Comparison of ENCODE assay signal across 1 cellular context in genomic region chr7:2451171-2452073, GRCh38.
TF ChIP-seq lines count a peak whose summit lies in the region.

No MANE protein-coding gene starts in this region.

TF ChIP-seq in HepG2, 621 proteins besides CTCF, POLR2A, EP300 and RAD21 (continued from another document and continues in another):
- no peak for TF ChIP-seq FUBP1 (CRISPR knock-in tag; IDR thresholded peaks at IDR 0.05; ENCODE audit: borderline replicate concordance)
- peak; percentile 92; the same call in 1 of the 2 replicates for TF ChIP-seq ZNF296 (CRISPR knock-in tag; conservative IDR thresholded peaks at IDR 0.05)
- TF ChIP-seq KDM2A (CRISPR knock-in tag; IDR thresholded peaks at IDR 0.05; ENCODE audit: borderline replicate concordance, low read depth), result peak; percentile 85
- TF ChIP-seq ZNF768 (CRISPR knock-in tag; IDR thresholded peaks at IDR 0.05), result peak; percentile 39; the same call in 1 of the 2 replicates
- TF ChIP-seq RBAK (CRISPR knock-in tag; IDR thresholded peaks at IDR 0.05), result peak; percentile 29; the same call in 1 of the 2 replicates
- no peak for TF ChIP-seq ZBTB1 (CRISPR knock-in tag; IDR thresholded peaks at IDR 0.05; ENCODE audit: borderline replicate concordance)
- TF ChIP-seq MED8 (CRISPR knock-in tag; IDR thresholded peaks at IDR 0.05; ENCODE audit: insufficient replicate concordance), result no peak
- TF ChIP-seq MTA1 (CRISPR knock-in tag; IDR thresholded peaks at IDR 0.05; ENCODE audit: borderline replicate concordance), result peak; percentile 52; the same call in 1 of the 2 replicates
- TF ChIP-seq HDAC1 (CRISPR knock-in tag; IDR thresholded peaks at IDR 0.05), result peak; percentile 50; the same call in 1 of the 2 replicates
- TF ChIP-seq ZMYM2 (CRISPR knock-in tag; IDR thresholded peaks at IDR 0.05), result 0 out of 2 replicates have a peak, but pooled peaks have one; percentile 61
- no peak for TF ChIP-seq SMARCC2 (IDR thresholded peaks at IDR 0.05)
- TF ChIP-seq SP2 (CRISPR knock-in tag; IDR thresholded peaks at IDR 0.05), result no peak
- 0 out of 2 replicates have a peak, but pooled peaks have one; percentile 19 for TF ChIP-seq KLF6 (CRISPR knock-in tag; IDR thresholded peaks at IDR 0.05)
- no peak for TF ChIP-seq TOE1 (CRISPR knock-in tag; IDR thresholded peaks at IDR 0.05)
- TF ChIP-seq ZNF570 (CRISPR knock-in tag; IDR thresholded peaks at IDR 0.05; ENCODE audit: borderline replicate concordance), result no peak
- no peak for TF ChIP-seq BRCA1 (CRISPR knock-in tag; IDR thresholded peaks at IDR 0.05)
- peak; percentile 61 for TF ChIP-seq ZBTB7B (CRISPR knock-in tag; IDR thresholded peaks at IDR 0.05)
- TF ChIP-seq RFX5 (IDR thresholded peaks at IDR 0.05; ENCODE audit: low read depth, low read length), result no peak
- no peak for TF ChIP-seq ZNF672 (CRISPR knock-in tag; IDR thresholded peaks at IDR 0.05)
- TF ChIP-seq ZNF451 (CRISPR knock-in tag; IDR thresholded peaks at IDR 0.05), result peak; percentile 49; the same call in 1 of the 2 replicates
- 0 out of 2 replicates have a peak, but pooled peaks have one; percentile 8 for TF ChIP-seq MIXL1 (CRISPR knock-in tag; IDR thresholded peaks at IDR 0.05)
- TF ChIP-seq ZNF234 (CRISPR knock-in tag; conservative IDR thresholded peaks at IDR 0.05), result no peak
- no peak for TF ChIP-seq TP53 (CRISPR knock-in tag; conservative IDR thresholded peaks at IDR 0.05)
- peak; percentile 85; the same call in 1 of the 2 replicates for TF ChIP-seq AKAP8 (CRISPR knock-in tag; IDR thresholded peaks at IDR 0.05)
- TF ChIP-seq IKZF1 (IDR thresholded peaks at IDR 0.05), result no peak
- TF ChIP-seq POLR2AphosphoS5 (IDR thresholded peaks at IDR 0.05; ENCODE audit: low read depth, low read length), result peak; percentile 39; the same call in 1 of the 2 replicates
- no peak; the same call in 1 of the 2 replicates for TF ChIP-seq ZNF510 (CRISPR knock-in tag; IDR thresholded peaks at IDR 0.05; ENCODE audit: low read depth)
- no peak for TF ChIP-seq ZNF619 (CRISPR knock-in tag; IDR thresholded peaks at IDR 0.05)
- TF ChIP-seq ADNP (CRISPR knock-in tag; IDR thresholded peaks at IDR 0.05), result no peak
- TF ChIP-seq HMG20B (CRISPR knock-in tag; conservative IDR thresholded peaks at IDR 0.05), result no peak
- TF ChIP-seq, protein P1, sequence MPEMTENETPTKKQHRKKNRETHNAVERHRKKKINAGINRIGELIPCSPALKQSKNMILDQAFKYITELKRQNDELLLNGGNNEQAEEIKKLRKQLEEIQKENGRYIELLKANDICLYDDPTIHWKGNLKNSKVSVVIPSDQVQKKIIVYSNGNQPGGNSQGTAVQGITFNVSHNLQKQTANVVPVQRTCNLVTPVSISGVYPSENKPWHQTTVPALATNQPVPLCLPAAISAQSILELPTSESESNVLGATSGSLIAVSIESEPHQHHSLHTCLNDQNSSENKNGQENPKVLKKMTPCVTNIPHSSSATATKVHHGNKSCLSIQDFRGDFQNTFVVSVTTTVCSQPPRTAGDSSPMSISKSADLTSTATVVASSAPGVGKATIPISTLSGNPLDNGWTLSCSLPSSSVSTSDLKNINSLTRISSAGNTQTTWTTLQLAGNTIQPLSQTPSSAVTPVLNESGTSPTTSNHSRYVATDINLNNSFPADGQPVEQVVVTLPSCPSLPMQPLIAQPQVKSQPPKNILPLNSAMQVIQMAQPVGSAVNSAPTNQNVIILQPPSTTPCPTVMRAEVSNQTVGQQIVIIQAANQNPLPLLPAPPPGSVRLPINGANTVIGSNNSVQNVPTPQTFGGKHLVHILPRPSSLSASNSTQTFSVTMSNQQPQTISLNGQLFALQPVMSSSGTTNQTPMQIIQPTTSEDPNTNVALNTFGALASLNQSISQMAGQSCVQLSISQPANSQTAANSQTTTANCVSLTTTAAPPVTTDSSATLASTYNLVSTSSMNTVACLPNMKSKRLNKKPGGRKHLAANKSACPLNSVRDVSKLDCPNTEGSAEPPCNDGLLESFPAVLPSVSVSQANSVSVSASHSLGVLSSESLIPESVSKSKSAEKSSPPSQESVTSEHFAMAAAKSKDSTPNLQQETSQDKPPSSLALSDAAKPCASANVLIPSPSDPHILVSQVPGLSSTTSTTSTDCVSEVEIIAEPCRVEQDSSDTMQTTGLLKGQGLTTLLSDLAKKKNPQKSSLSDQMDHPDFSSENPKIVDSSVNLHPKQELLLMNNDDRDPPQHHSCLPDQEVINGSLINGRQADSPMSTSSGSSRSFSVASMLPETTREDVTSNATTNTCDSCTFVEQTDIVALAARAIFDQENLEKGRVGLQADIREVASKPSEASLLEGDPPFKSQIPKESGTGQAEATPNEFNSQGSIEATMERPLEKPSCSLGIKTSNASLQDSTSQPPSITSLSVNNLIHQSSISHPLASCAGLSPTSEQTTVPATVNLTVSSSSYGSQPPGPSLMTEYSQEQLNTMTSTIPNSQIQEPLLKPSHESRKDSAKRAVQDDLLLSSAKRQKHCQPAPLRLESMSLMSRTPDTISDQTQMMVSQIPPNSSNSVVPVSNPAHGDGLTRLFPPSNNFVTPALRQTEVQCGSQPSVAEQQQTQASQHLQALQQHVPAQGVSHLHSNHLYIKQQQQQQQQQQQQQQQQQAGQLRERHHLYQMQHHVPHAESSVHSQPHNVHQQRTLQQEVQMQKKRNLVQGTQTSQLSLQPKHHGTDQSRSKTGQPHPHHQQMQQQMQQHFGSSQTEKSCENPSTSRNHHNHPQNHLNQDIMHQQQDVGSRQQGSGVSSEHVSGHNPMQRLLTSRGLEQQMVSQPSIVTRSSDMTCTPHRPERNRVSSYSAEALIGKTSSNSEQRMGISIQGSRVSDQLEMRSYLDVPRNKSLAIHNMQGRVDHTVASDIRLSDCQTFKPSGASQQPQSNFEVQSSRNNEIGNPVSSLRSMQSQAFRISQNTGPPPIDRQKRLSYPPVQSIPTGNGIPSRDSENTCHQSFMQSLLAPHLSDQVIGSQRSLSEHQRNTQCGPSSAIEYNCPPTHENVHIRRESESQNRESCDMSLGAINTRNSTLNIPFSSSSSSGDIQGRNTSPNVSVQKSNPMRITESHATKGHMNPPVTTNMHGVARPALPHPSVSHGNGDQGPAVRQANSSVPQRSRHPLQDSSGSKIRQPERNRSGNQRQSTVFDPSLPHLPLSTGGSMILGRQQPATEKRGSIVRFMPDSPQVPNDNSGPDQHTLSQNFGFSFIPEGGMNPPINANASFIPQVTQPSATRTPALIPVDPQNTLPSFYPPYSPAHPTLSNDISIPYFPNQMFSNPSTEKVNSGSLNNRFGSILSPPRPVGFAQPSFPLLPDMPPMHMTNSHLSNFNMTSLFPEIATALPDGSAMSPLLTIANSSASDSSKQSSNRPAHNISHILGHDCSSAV (CRISPR knock-in tag; IDR thresholded peaks at IDR 0.05; ENCODE audit: borderline replicate concordance), result 0 out of 2 replicates have a peak, but pooled peaks have one; percentile 40
- no peak; the same call in 1 of the 2 replicates for TF ChIP-seq ZNF44 (CRISPR knock-in tag; IDR thresholded peaks at IDR 0.05)
- TF ChIP-seq KLF13 (CRISPR knock-in tag; IDR thresholded peaks at IDR 0.05), result no peak
- TF ChIP-seq NFKB2 (CRISPR knock-in tag; IDR thresholded peaks at IDR 0.05; ENCODE audit: borderline replicate concordance), result peak; percentile 58; the same call in 1 of the 2 replicates
- TF ChIP-seq, protein P2, sequence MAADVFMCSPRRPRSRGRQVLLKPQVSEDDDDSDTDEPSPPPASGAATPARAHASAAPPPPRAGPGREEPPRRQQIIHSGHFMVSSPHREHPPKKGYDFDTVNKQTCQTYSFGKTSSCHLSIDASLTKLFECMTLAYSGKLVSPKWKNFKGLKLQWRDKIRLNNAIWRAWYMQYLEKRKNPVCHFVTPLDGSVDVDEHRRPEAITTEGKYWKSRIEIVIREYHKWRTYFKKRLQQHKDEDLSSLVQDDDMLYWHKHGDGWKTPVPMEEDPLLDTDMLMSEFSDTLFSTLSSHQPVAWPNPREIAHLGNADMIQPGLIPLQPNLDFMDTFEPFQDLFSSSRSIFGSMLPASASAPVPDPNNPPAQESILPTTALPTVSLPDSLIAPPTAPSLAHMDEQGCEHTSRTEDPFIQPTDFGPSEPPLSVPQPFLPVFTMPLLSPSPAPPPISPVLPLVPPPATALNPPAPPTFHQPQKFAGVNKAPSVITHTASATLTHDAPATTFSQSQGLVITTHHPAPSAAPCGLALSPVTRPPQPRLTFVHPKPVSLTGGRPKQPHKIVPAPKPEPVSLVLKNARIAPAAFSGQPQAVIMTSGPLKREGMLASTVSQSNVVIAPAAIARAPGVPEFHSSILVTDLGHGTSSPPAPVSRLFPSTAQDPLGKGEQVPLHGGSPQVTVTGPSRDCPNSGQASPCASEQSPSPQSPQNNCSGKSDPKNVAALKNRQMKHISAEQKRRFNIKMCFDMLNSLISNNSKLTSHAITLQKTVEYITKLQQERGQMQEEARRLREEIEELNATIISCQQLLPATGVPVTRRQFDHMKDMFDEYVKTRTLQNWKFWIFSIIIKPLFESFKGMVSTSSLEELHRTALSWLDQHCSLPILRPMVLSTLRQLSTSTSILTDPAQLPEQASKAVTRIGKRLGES (CRISPR knock-in tag; IDR thresholded peaks at IDR 0.05; ENCODE audit: borderline replicate concordance), result no peak
- TF ChIP-seq SMAD3 (CRISPR knock-in tag; IDR thresholded peaks at IDR 0.05), result no peak; the same call in 1 of the 2 replicates
- TF ChIP-seq, protein P3, sequence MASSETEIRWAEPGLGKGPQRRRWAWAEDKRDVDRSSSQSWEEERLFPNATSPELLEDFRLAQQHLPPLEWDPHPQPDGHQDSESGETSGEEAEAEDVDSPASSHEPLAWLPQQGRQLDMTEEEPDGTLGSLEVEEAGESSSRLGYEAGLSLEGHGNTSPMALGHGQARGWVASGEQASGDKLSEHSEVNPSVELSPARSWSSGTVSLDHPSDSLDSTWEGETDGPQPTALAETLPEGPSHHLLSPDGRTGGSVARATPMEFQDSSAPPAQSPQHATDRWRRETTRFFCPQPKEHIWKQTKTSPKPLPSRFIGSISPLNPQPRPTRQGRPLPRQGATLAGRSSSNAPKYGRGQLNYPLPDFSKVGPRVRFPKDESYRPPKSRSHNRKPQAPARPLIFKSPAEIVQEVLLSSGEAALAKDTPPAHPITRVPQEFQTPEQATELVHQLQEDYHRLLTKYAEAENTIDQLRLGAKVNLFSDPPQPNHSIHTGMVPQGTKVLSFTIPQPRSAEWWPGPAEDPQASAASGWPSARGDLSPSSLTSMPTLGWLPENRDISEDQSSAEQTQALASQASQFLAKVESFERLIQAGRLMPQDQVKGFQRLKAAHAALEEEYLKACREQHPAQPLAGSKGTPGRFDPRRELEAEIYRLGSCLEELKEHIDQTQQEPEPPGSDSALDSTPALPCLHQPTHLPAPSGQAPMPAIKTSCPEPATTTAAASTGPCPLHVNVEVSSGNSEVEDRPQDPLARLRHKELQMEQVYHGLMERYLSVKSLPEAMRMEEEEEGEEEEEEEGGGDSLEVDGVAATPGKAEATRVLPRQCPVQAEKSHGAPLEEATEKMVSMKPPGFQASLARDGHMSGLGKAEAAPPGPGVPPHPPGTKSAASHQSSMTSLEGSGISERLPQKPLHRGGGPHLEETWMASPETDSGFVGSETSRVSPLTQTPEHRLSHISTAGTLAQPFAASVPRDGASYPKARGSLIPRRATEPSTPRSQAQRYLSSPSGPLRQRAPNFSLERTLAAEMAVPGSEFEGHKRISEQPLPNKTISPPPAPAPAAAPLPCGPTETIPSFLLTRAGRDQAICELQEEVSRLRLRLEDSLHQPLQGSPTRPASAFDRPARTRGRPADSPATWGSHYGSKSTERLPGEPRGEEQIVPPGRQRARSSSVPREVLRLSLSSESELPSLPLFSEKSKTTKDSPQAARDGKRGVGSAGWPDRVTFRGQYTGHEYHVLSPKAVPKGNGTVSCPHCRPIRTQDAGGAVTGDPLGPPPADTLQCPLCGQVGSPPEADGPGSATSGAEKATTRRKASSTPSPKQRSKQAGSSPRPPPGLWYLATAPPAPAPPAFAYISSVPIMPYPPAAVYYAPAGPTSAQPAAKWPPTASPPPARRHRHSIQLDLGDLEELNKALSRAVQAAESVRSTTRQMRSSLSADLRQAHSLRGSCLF (CRISPR knock-in tag; IDR thresholded peaks at IDR 0.05; ENCODE audit: borderline replicate concordance), result no peak
- TF ChIP-seq ZNF747 (CRISPR knock-in tag; IDR thresholded peaks at IDR 0.05; ENCODE audit: borderline replicate concordance), result no peak; the same call in 1 of the 2 replicates
- TF ChIP-seq ZNF547 (CRISPR knock-in tag; IDR thresholded peaks at IDR 0.05), result peak; percentile 60
- TF ChIP-seq SOX5 (CRISPR knock-in tag; IDR thresholded peaks at IDR 0.05; ENCODE audit: borderline replicate concordance), result no peak
- TF ChIP-seq TEAD3 (CRISPR knock-in tag; optimal IDR thresholded peaks at IDR 0.05; ENCODE audit: borderline replicate concordance), result peak; percentile 75
